ENCODE assay signal across 8 cellular contexts in the genomic region with DNA sequence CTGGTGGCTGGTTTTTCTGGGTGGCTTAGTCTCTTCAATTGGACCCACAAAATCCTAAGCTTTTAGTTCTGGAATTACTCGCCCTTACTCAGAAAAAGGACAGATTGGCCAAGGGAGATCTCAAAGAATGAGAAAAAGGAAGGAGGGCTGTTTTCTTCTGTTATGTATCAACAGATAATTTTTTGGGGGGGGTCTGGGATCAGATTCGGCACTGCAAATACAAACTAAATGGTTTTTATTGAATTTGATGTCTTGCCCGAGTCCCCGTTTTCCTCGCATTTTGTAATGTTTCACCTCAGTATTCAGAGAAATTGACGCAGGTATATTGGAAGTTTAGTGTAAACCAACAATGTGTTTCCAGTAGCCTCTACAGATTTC. TPM values are rescaled to one million over a fixed set of nuclear protein-coding genes. Genes with fewer than 3 reads are reported as not detected.
DNase-seq lines count a peak whose midpoint lies in the region; TF ChIP-seq lines count a peak whose summit lies in the region.

No MANE protein-coding gene starts in this region.

- H3K27me3 Mint-ChIP-seq in H9 (ENCODE audit: low read depth), result peaks cover 19% of the 10 kb centered on the region
- H3K27me3 Mint-ChIP-seq in glutamatergic neuron (ENCODE audit: unreplicated experiment), result no peaks in the 10 kb centered on the region

- no peaks in the 10 kb centered on the region for H3K23me2 ChIP-seq in H9 (ENCODE audit: insufficient read length, low read depth, low read length, poor library complexity, severe bottlenecking)

- H3K27ac ChIP-seq in H9 (ENCODE audit: insufficient read length, low read depth, low read length) (no peak overlapping the region), WERI-Rb-1 (peak overlapping the region; percentile 87), skeletal muscle tissue (ENCODE audit: low read depth, low read length) (peak overlapping the region; percentile 85)

- H4K91ac ChIP-seq in H9 (ENCODE audit: insufficient read length, low read depth, low read length), result no peak overlapping the region

- H3K36me3 ChIP-seq in WERI-Rb-1 (peaks cover 30% of the 10 kb centered on the region), skeletal muscle tissue (ENCODE audit: control insufficient read depth in 3 of 3, insufficient read depth in 3 of 3, low read length in 3 of 3) (peaks cover 4 to 8% (median 7%) of the 10 kb centered on the region in 3 donors)

- H3K27ac Mint-ChIP-seq in H9, result peak overlapping the region in 2 of 3 experiments; percentile 74 to 81; a peak in 4 of 7 replicates
- H3K27ac Mint-ChIP-seq in glutamatergic neuron (ENCODE audit: unreplicated experiment), result peak overlapping the region; percentile 95

- no peak overlapping the region for H2BK120ac ChIP-seq in H9 (ENCODE audit: low read depth, low read length, poor library complexity, severe bottlenecking)

- H3K79me1 ChIP-seq in H9 (ENCODE audit: insufficient read depth, low read depth, low read length, poor library complexity, severe bottlenecking), result no peaks in the 10 kb centered on the region

- H3K36me3 Mint-ChIP-seq in H9 (ENCODE audit: insufficient read depth in 1 of 3, low read depth in 3 of 3) (peaks cover 5 to 16% (median 15%) of the 10 kb centered on the region in 3 experiments; a peak in 6 of 7 replicates), glutamatergic neuron (ENCODE audit: unreplicated experiment) (no peaks in the 10 kb centered on the region)

- no peak overlapping the region for H3K18ac ChIP-seq in H9 (ENCODE audit: insufficient read length, low read depth, low read length)

- H3K9ac ChIP-seq in H9 (ENCODE audit: extremely low read depth, insufficient read length, low read length), result peak overlapping the region; percentile 41
- H3K9ac ChIP-seq in skeletal muscle tissue (ENCODE audit: low read depth in 1 of 3, low read length in 3 of 3), result peak overlapping the region; percentile 97 to 99 (median 99)

- no peaks in the 10 kb centered on the region for H3K27me3 ChIP-seq in H9 (ENCODE audit: insufficient read depth, low read length)
- H3K27me3 ChIP-seq in WERI-Rb-1 (ENCODE audit: insufficient read depth, low read depth, severe bottlenecking), result no peaks in the 10 kb centered on the region
- H3K27me3 ChIP-seq in skeletal muscle tissue (ENCODE audit: control insufficient read depth in 3 of 3, insufficient read depth in 3 of 3, low read length in 3 of 3), result no peaks in the 10 kb centered on the region

- peak overlapping the region; percentile 81 to 89 for H3K4me3 Mint-ChIP-seq in H9
- peak overlapping the region; percentile 98 for H3K4me3 Mint-ChIP-seq in glutamatergic neuron (ENCODE audit: unreplicated experiment)

- TF ChIP-seq CTCF in H9 (conservative IDR thresholded peaks at IDR 0.05) (no peak), WERI-Rb-1 (IDR thresholded peaks at IDR 0.05; ENCODE audit: low read depth, low read length) (no peak), glutamatergic neuron (IDR thresholded peaks at IDR 0.05; ENCODE audit: partially characterized antibody, unreplicated experiment) (no peak)

- H4K20me1 ChIP-seq in H9 (ENCODE audit: control insufficient read depth, insufficient read depth, insufficient read length), result no peaks in the 10 kb centered on the region

- H2AK5ac ChIP-seq in H9 (ENCODE audit: insufficient read length, low read length), result no peak overlapping the region

- H3K4me1 Mint-ChIP-seq in H9 (peaks cover 5 to 8% of the 10 kb centered on the region in 2 experiments; a peak in 3 of 4 replicates), glutamatergic neuron (ENCODE audit: low read depth, unreplicated experiment) (peaks cover 2% of the 10 kb centered on the region)

- H2BK5ac ChIP-seq in H9 (ENCODE audit: insufficient read length, low read length), result no peak overlapping the region

- no peak overlapping the region for H2BK15ac ChIP-seq in H9 (ENCODE audit: low read depth, low read length)

- no CpG with 5 or more reads among the region's 6 CpGs for whole genome bisulfite sequencing in H9 (ENCODE audit: extremely low coverage, insufficient read length, low lambda C conversion rate)

- DNase-seq in H9, result no peak
- DNase-seq in WERI-Rb-1, result no peak
- no peak for DNase-seq in glutamatergic neuron
- DNase-seq in HuH-7.5 (ENCODE audit: low spot score), result no peak
- DNase-seq in NCI-H2171 (lab: John Stamatoyannopoulos, UW), result no peak
- no peak for DNase-seq in NCI-H2107 treated with DMSO at 0.1 percent for 48 hours (lab: John Stamatoyannopoulos, UW; ENCODE audit: unreplicated experiment)
- no peak for DNase-seq in NCI-H2227 treated with DMSO at 0.1 percent for 48 hours (lab: John Stamatoyannopoulos, UW)

- no peak overlapping the region for H3T11ph ChIP-seq in H9 (ENCODE audit: low read length)

- H4K8ac ChIP-seq in H9 (replicated peaks; ENCODE audit: insufficient read length, low read depth, low read length), result no peak overlapping the region

- H3K4ac ChIP-seq in H9 (ENCODE audit: low read depth, low read length), result no peak overlapping the region

- no peak overlapping the region for H2AFZ ChIP-seq in H9 (ENCODE audit: low read length)

- H3K14ac ChIP-seq in H9 (ENCODE audit: insufficient read depth, low read length), result 0 out of 2 replicates have a peak overlapping the region, but pooled peaks have one; percentile 89

- H3K9me3 Mint-ChIP-seq in H9 (no peaks in the 10 kb centered on the region), glutamatergic neuron (ENCODE audit: unreplicated experiment) (peaks cover 3% of the 10 kb centered on the region)

- no peaks in the 10 kb centered on the region; the same call in 1 of the 2 replicates for H3K79me2 ChIP-seq in H9 (ENCODE audit: insufficient read depth, low read length)

- H4K5ac ChIP-seq in H9 (ENCODE audit: insufficient read length, low read depth, low read length), result no peak overlapping the region

- peak overlapping the region; percentile 55 for H3K4me2 ChIP-seq in H9 (ENCODE audit: insufficient read depth, insufficient read length, low read length)

- H3K4me1 ChIP-seq in H9 (ENCODE audit: insufficient read depth, low read length), result no peaks in the 10 kb centered on the region
- H3K4me1 ChIP-seq in skeletal muscle tissue (ENCODE audit: control insufficient read depth in 3 of 3, insufficient read depth in 3 of 3, low read length in 3 of 3), result peaks cover 0 to 4% (median 0%) of the 10 kb centered on the region in 3 donors

- no peak overlapping the region for H3K56ac ChIP-seq in H9 (ENCODE audit: insufficient read length, low read depth, low read length)

- H3K23ac ChIP-seq in H9 (ENCODE audit: insufficient read length, low read depth, low read length), result no peak overlapping the region

- H3K9me3 ChIP-seq in H9 (ENCODE audit: control insufficient read depth, low read depth, low read length), result no peaks in the 10 kb centered on the region
- no peaks in the 10 kb centered on the region for H3K9me3 ChIP-seq in WERI-Rb-1 (ENCODE audit: severe bottlenecking)
- no peaks in the 10 kb centered on the region for H3K9me3 ChIP-seq in skeletal muscle tissue (ENCODE audit: control insufficient read depth in 3 of 3, low read length in 3 of 3)

- H3K4me3 ChIP-seq in WERI-Rb-1 (ENCODE audit: low read depth, low read length) (peak overlapping the region; percentile 89), skeletal muscle tissue (ENCODE audit: low read length in 3 of 3) (peak overlapping the region; percentile 96 to 99 (median 99))

- no peak overlapping the region for H2BK20ac ChIP-seq in H9 (ENCODE audit: low read depth, low read length, poor library complexity, severe bottlenecking)

- no peak overlapping the region for H2BK12ac ChIP-seq in H9 (ENCODE audit: insufficient read length, low read depth, low read length)

RNA-seq across cellular contexts. Expression of a gene that starts 0.8 kb away (rescaled TPM):
- total RNA-seq in H9 (2021), result 26.2 and 26.3 TPM in 2 replicates
- total RNA-seq in glutamatergic neuron (ENCODE audit: unreplicated experiment), result 50.2 TPM
- 15.1 TPM for total RNA-seq in skeletal muscle tissue

RNA-seq across cellular contexts. Expression of a gene that starts 13.8 kb away (rescaled TPM):
- not detected in 2 replicates for total RNA-seq in H9 (2021)
- not detected for total RNA-seq in glutamatergic neuron (ENCODE audit: unreplicated experiment)
- total RNA-seq in skeletal muscle tissue, result 1.6 TPM
